ENCODE assay signal across 8 cellular contexts in the genomic region with DNA sequence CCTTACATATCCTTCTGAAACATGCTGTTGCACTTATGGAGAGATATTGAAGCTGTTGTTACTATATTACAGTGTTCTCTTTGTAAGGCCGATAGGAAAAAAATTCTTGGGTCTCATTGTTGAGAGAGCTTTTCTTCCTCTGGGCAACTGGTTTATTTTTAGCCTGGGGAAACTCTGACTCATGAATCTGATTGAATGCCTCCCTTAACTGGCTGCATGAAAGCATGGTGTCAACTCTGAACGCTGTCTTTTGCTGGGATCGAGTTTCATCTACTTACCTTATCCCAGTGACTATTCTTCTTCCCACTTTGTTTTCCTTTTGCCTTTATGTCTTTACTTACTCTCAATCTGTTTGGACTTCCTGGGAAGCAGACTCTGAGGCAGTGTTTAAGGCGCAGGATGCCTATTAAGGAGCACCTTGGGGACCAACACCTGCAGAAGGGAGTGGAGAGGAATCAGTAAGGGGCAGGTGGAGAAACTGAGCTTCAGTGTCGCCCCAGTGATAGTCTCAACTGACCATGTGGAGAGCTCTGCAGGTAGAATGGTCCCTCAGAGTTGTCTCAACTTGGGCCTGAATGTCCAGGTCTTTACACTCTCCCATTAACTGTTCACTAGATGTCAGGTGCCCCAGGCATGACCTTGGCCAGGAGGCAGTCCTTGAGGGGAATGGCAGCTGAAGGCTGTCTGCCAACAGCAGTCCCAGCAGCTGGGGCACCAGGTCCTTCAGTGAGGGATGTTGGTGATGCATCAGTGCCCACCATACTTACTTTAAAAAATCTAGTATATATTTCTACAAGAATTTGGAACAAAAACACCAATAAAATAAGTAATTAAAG.
DNase-seq lines count a peak whose midpoint lies in the region; ATAC-seq and TF ChIP-seq lines count a peak whose summit lies in the region.

No MANE protein-coding gene starts in this region.

- H3K9me3 ChIP-seq in esophagus muscularis mucosa: no peaks in the 10 kb centered on the region

- no peak for ATAC-seq in HG02642 (IDR thresholded peaks at IDR 0.05; ENCODE audit: poor library complexity, unreplicated experiment)

- TF ChIP-seq POLR2A in esophagus muscularis mucosa (IDR thresholded peaks at IDR 0.05; ENCODE audit: low read depth): no peak

- no peak for TF ChIP-seq CTCF in esophagus muscularis mucosa (IDR thresholded peaks at IDR 0.05)

- DNase-seq in ELF-1 (ENCODE audit: low read depth, low spot score) (peak; percentile 31), NOMO-1 treated with dmso at 0.1 percent for 144 hours (lab: John Stamatoyannopoulos, UW; ENCODE audit: unreplicated experiment) (peak; percentile 12), esophagus muscularis mucosa (ENCODE audit: extremely low spot score) (no peak), non-pigmented ciliary epithelial cell (ENCODE audit: low read depth) (peak; percentile 82), DMS79 (lab: John Stamatoyannopoulos, UW) (no peak)
- DNase-seq in activated T-cell treated with anti-CD3 and anti-CD28 coated beads, Interleukin-2, amount 50 U/mL, for 1 hour: no peak
- DNase-seq in activated T-cell treated with anti-CD3 and anti-CD28 coated beads, Interleukin-2, amount 50 U/mL, for 48 hours: no peak

- no peaks in the 10 kb centered on the region for H3K27me3 ChIP-seq in esophagus muscularis mucosa

- TF ChIP-seq EP300 in esophagus muscularis mucosa (IDR thresholded peaks at IDR 0.05): no peak

- intact Hi-C loops in esophagus muscularis mucosa (cut with DNase I): no loop called here

- H3K4me1 ChIP-seq in esophagus muscularis mucosa: peaks cover 20 to 34% (median 25%) of the 10 kb centered on the region in 4 donors

- H3K4me3 ChIP-seq in esophagus muscularis mucosa: no peak overlapping the region

- 42% methylated on average over 5 of the region's 5 CpGs for WGBS in esophagus muscularis mucosa

- no peaks in the 10 kb centered on the region for H3K36me3 ChIP-seq in esophagus muscularis mucosa

- H3K27ac ChIP-seq in esophagus muscularis mucosa (replicated peaks in 1 of 4): peak overlapping the region; percentile 55 to 68 (median 60)

Comparison
In these comparisons a context has a peak if more than half of its experiments do, and no peak if none do; other contexts are left out.
1. DNase-seq: peak in ELF-1 (single experiment), NOMO-1 treated with dmso at 0.1 percent for 144 hours (single experiment) and non-pigmented ciliary epithelial cell (single experiment); none in esophagus muscularis mucosa (single experiment), activated T-cell treated with anti-CD3 and anti-CD28 coated beads, Interleukin-2, amount 50 U/mL, for 1 hour (single experiment), activated T-cell treated with anti-CD3 and anti-CD28 coated beads, Interleukin-2, amount 50 U/mL, for 48 hours (0 of 2) and DMS79 (single experiment).